7 cellular contexts compared by ENCODE assay signal in genomic region chr6:2767327-2767985, GRCh38. TPM values are rescaled to one million over a fixed set of nuclear protein-coding genes. Genes with fewer than 3 reads are reported as not detected.
DNase-seq lines count a peak whose midpoint lies in the region; ATAC-seq and TF ChIP-seq lines count a peak whose summit lies in the region.

No MANE protein-coding gene starts in this region.

- peak overlapping the region; percentile 71 for H3K4me3 Mint-ChIP-seq in activated CD4-positive, alpha-beta memory T cell treated with anti-CD3 and anti-CD28 coated beads for 36 hours
- H3K4me3 Mint-ChIP-seq in stimulated activated naive CD8-positive, alpha-beta T cell treated with anti-CD3 and anti-CD28 coated beads, Interleukin-15, Interleukin-2, amounts not matched to agents 100 ng/mL and 50 ng/mL, for 24 hours, result peak overlapping the region; percentile 88

- intact Hi-C loops in activated CD4-positive, alpha-beta memory T cell treated with anti-CD3 and anti-CD28 coated beads for 36 hours (cut with micrococcal nuclease), result loop anchor here (2.0 to 10.0 kb wide), 4 partner anchors 25 to 1367 kb away; partner anchors contain the start of genes ECI2 and SERPINB9

- POLR2A ChIA-PET in HEK293 (lab: Yijun Ruan, JAX), result no interaction called here
- POLR2A ChIA-PET in activated CD4-positive, alpha-beta memory T cell treated with anti-CD3 and anti-CD28 coated beads for 36 hours (lab: Charles Lee), result interaction anchor here (0.6 to 3.5 kb wide), 3 partner anchors 12 to 296 kb away, joined by 3 to 13 read pairs (median 3); partner anchors contain the start of gene SERPINB1

- peaks cover 45% of the 10 kb centered on the region for H3K4me1 Mint-ChIP-seq in activated CD4-positive, alpha-beta memory T cell treated with anti-CD3 and anti-CD28 coated beads for 36 hours (ENCODE audit: low read depth)
- peaks cover 63% of the 10 kb centered on the region for H3K4me1 Mint-ChIP-seq in stimulated activated naive CD8-positive, alpha-beta T cell treated with anti-CD3 and anti-CD28 coated beads, Interleukin-15, Interleukin-2, amounts not matched to agents 100 ng/mL and 50 ng/mL, for 24 hours (ENCODE audit: low read depth)

- H3K36me3 Mint-ChIP-seq in activated CD4-positive, alpha-beta memory T cell treated with anti-CD3 and anti-CD28 coated beads for 36 hours, result peaks cover 19% of the 10 kb centered on the region
- peaks cover 48% of the 10 kb centered on the region for H3K36me3 Mint-ChIP-seq in stimulated activated naive CD8-positive, alpha-beta T cell treated with anti-CD3 and anti-CD28 coated beads, Interleukin-15, Interleukin-2, amounts not matched to agents 100 ng/mL and 50 ng/mL, for 24 hours (ENCODE audit: low read depth)

- peak overlapping the region; percentile 91 for H3K4me3 ChIP-seq in HEK293 (ENCODE audit: low read depth, low read length)
- peak overlapping the region; percentile 81 for H3K4me3 ChIP-seq in iPS-11a (ENCODE audit: low read depth, low read length)

- H3K27ac Mint-ChIP-seq in activated CD4-positive, alpha-beta memory T cell treated with anti-CD3 and anti-CD28 coated beads for 36 hours, result no peak overlapping the region
- H3K27ac Mint-ChIP-seq in stimulated activated naive CD8-positive, alpha-beta T cell treated with anti-CD3 and anti-CD28 coated beads, Interleukin-15, Interleukin-2, amounts not matched to agents 100 ng/mL and 50 ng/mL, for 24 hours, result peak overlapping the region; percentile 1

- peaks cover 5 to 20% of the 10 kb centered on the region in 2 experiments; a peak in 2 of 3 replicates for H3K36me3 ChIP-seq in HEK293 (ENCODE audit: control insufficient read depth in 2 of 2, insufficient read depth in 1 of 2, low read length in 2 of 2)

- no peak for ATAC-seq in GM21529 (IDR thresholded peaks at IDR 0.05; ENCODE audit: unreplicated experiment)

- no peak overlapping the region for H3K27ac ChIP-seq in HEK293 (ENCODE audit: extremely low read depth, low read depth, low read length)

- DNase-seq in activated CD4-positive, alpha-beta memory T cell treated with anti-CD3 and anti-CD28 coated beads for 36 hours, result no peak
- DNase-seq in NCI-H510A treated with DMSO at 0.1 percent for 48 hours (lab: John Stamatoyannopoulos, UW) (no peak), NCI-H526 (lab: John Stamatoyannopoulos, UW) (no peak)

- H3K9me3 ChIP-seq in HEK293 (ENCODE audit: control insufficient read depth, insufficient read depth, low read depth, low read length), result no peaks in the 10 kb centered on the region

- H3K27me3 Mint-ChIP-seq in activated CD4-positive, alpha-beta memory T cell treated with anti-CD3 and anti-CD28 coated beads for 36 hours, result no peaks in the 10 kb centered on the region
- H3K27me3 Mint-ChIP-seq in stimulated activated naive CD8-positive, alpha-beta T cell treated with anti-CD3 and anti-CD28 coated beads, Interleukin-15, Interleukin-2, amounts not matched to agents 100 ng/mL and 50 ng/mL, for 24 hours, result no peaks in the 10 kb centered on the region

- TF ChIP-seq CTCF in HEK293 (tag by site-specific recombination; IDR thresholded peaks at IDR 0.05), result no peak

- H3K4me1 ChIP-seq in HEK293 (ENCODE audit: control insufficient read depth, insufficient read depth, low read length), result peaks cover 24% of the 10 kb centered on the region

- H3K9me3 Mint-ChIP-seq in activated CD4-positive, alpha-beta memory T cell treated with anti-CD3 and anti-CD28 coated beads for 36 hours, result no peaks in the 10 kb centered on the region
- no peaks in the 10 kb centered on the region for H3K9me3 Mint-ChIP-seq in stimulated activated naive CD8-positive, alpha-beta T cell treated with anti-CD3 and anti-CD28 coated beads, Interleukin-15, Interleukin-2, amounts not matched to agents 100 ng/mL and 50 ng/mL, for 24 hours

- CTCF ChIA-PET in HEK293 (lab: Yijun Ruan, JAX), result interaction anchor here (0.6 to 8.2 kb wide), 25 partner anchors 9 to 222 kb away, joined by 3 to 46 read pairs (median 3); partner anchors contain the start of genes MYLK4 and SERPINB1
- CTCF ChIA-PET in activated CD4-positive, alpha-beta memory T cell treated with anti-CD3 and anti-CD28 coated beads for 36 hours (lab: Charles Lee), result interaction anchor here (1.0 to 2.7 kb wide), 6 partner anchors 8 to 169 kb away, joined by 3 to 13 read pairs (median 6); partner anchors contain the start of genes MYLK4 and SERPINB1

TF ChIP-seq in HEK293, 187 proteins besides CTCF, POLR2A, EP300 and RAD21:
- TF ChIP-seq ZNF645 (tag by site-specific recombination; IDR thresholded peaks at IDR 0.05) (no peak), GLIS1 (tag by site-specific recombination; IDR thresholded peaks at IDR 0.05) (no peak), ZNF692 (tag by site-specific recombination; IDR thresholded peaks at IDR 0.05) (0 out of 2 replicates have a peak, but pooled peaks have one; percentile 9), FEZF1 (tag by site-specific recombination; IDR thresholded peaks at IDR 0.05) (peak; percentile 78), EGR2 (tag by site-specific recombination; IDR thresholded peaks at IDR 0.05; ENCODE audit: low read depth) (peak; percentile 49; the same call in 1 of the 2 replicates), KLF1 (tag by site-specific recombination; IDR thresholded peaks at IDR 0.05) (peak; percentile 52; the same call in 1 of the 2 replicates)
TF ChIP-seq in HEK293: peak in this region for 4.

RNA-seq across cellular contexts. Expression of gene WRNIP1, which starts 2.3 kb away (rescaled TPM):
- 10 to 100 TPM; 32.7 to 32.8 TPM for total RNA-seq in activated CD4-positive, alpha-beta memory T cell treated with anti-CD3 and anti-CD28 coated beads for 36 hours

RNA-seq across cellular contexts. Expression of gene MYLK4, which starts 16.7 kb away (rescaled TPM):
- total RNA-seq in activated CD4-positive, alpha-beta memory T cell treated with anti-CD3 and anti-CD28 coated beads for 36 hours, result under 1 TPM; 0.05 to 0.07 TPM
